In genomic region chr6:136791296-136792065, GRCh38 we compare ENCODE assay signal across 8 cellular contexts. TPM values are rescaled to one million over a fixed set of nuclear protein-coding genes. Genes with fewer than 3 reads are reported as not detected.
DNase-seq lines count a peak whose midpoint lies in the region; ATAC-seq and TF ChIP-seq lines count a peak whose summit lies in the region.

No MANE protein-coding gene starts in this region.

- TF ChIP-seq CTCF in astrocyte of the spinal cord (IDR thresholded peaks at IDR 0.05; ENCODE audit: low read depth, low read length), result no peak

- H3K4me2 ChIP-seq in skeletal muscle satellite cell (ENCODE audit: low read length), result peak overlapping the region; percentile 92

- peaks cover 4% of the 10 kb centered on the region for H3K9me3 Mint-ChIP-seq in T-helper 2 cell treated with Interferon-gamma antibody and Interleukin-4, amounts not matched to agents 5 μg/mL and 100 μg/mL, for 36 hours

- peak; percentile 35 for ATAC-seq in GM21825 (IDR thresholded peaks at IDR 0.05; ENCODE audit: unreplicated experiment)

- H3K4me3 Mint-ChIP-seq in T-helper 2 cell treated with Interferon-gamma antibody and Interleukin-4, amounts not matched to agents 5 μg/mL and 100 μg/mL, for 36 hours, result peak overlapping the region; percentile 97

- peaks cover 35% of the 10 kb centered on the region for H3K4me1 ChIP-seq in skeletal muscle satellite cell (ENCODE audit: control insufficient read depth, insufficient read depth, low read length)

- DNase-seq in GM03348 (ENCODE audit: low spot score) (peak; percentile 22), Kasumi-1 (lab: John Stamatoyannopoulos, UW) (peak; percentile 59 to 67), astrocyte of the spinal cord (ENCODE audit: low read depth, low spot score) (peak; percentile 60), dedifferentiated amniotic fluid mesenchymal stem cell (ENCODE audit: extremely low spot score) (no peak)
- peak; percentile 51 for DNase-seq in T-helper 2 cell treated with Interferon-gamma antibody and Interleukin-4, amounts not matched to agents 5 μg/mL and 100 μg/mL, for 36 hours (ENCODE audit: low spot score)

- in situ Hi-C loops in astrocyte of the spinal cord (cut with HindIII; ENCODE audit: low sequenced_read_pairs), result no loop called here

- H3K27me3 Mint-ChIP-seq in T-helper 2 cell treated with Interferon-gamma antibody and Interleukin-4, amounts not matched to agents 5 μg/mL and 100 μg/mL, for 36 hours (ENCODE audit: low read depth), result peaks cover 3% of the 10 kb centered on the region

- H3K4me3 ChIP-seq in astrocyte of the spinal cord (ENCODE audit: low read depth, low read length) (peak overlapping the region; percentile 82), iPS-18c (ENCODE audit: insufficient read depth, low read depth, low read length) (peak overlapping the region; percentile 84), skeletal muscle satellite cell (ENCODE audit: low read length) (peak overlapping the region; percentile 91)

- peak overlapping the region; percentile 88 for H3K27ac Mint-ChIP-seq in T-helper 2 cell treated with Interferon-gamma antibody and Interleukin-4, amounts not matched to agents 5 μg/mL and 100 μg/mL, for 36 hours

- no peaks in the 10 kb centered on the region for H3K36me3 ChIP-seq in skeletal muscle satellite cell (ENCODE audit: insufficient read depth, low read length)

- peaks cover 31% of the 10 kb centered on the region for H3K36me3 Mint-ChIP-seq in T-helper 2 cell treated with Interferon-gamma antibody and Interleukin-4, amounts not matched to agents 5 μg/mL and 100 μg/mL, for 36 hours (ENCODE audit: low read depth)

- H3K9ac ChIP-seq in skeletal muscle satellite cell (ENCODE audit: low read depth, low read length), result peak overlapping the region; percentile 94

- H3K9me3 ChIP-seq in iPS-18c (ENCODE audit: control insufficient read depth, insufficient read depth, low read length) (no peaks in the 10 kb centered on the region), skeletal muscle satellite cell (replicated peaks; ENCODE audit: low read length) (no peaks in the 10 kb centered on the region)

- peaks cover 39% of the 10 kb centered on the region for H3K4me1 Mint-ChIP-seq in T-helper 2 cell treated with Interferon-gamma antibody and Interleukin-4, amounts not matched to agents 5 μg/mL and 100 μg/mL, for 36 hours (ENCODE audit: low read depth)

- H3K27me3 ChIP-seq in skeletal muscle satellite cell (ENCODE audit: control insufficient read depth, insufficient read depth, low read length), result no peaks in the 10 kb centered on the region

RNA-seq across cellular contexts. Expression of gene MAP3K5, which starts 0.8 kb away (rescaled TPM):
- total RNA-seq in skeletal muscle satellite cell (2012; rRNA removed), result 6.6 and 9.6 TPM in 2 replicates

RNA-seq across cellular contexts. Expression of gene PEX7, which starts 30.9 kb away (rescaled TPM):
- 7.2 and 7.9 TPM in 2 replicates for total RNA-seq in skeletal muscle satellite cell (2012; rRNA removed)
